ENCODE assay signal across 9 cellular contexts in genomic region chr11:65170058-65170534, GRCh38. TPM values are rescaled to one million over a fixed set of nuclear protein-coding genes. Genes with fewer than 3 reads are reported as not detected.
DNase-seq lines count a peak whose midpoint lies in the region; ATAC-seq and TF ChIP-seq lines count a peak whose summit lies in the region.
"Had no signal": no experiment of that assay in that cellular context is flagged by ENCODE, and none has a peak within 500 bp of the region (broad histone marks: within the 10 kb centered on the region; RNA-seq: fewer than 3 reads in every experiment).

TSS of gene SPDYC (plus strand) at chr11:65170233. CDS start at chr11:65171358, 1,125 bp downstream.

- H4K8ac ChIP-seq in mesenchymal stem cell (ENCODE audit: low read length) = peak within 1 kb of the TSS; percentile 87

- H3K9ac ChIP-seq in BLaER1 (peak within 1 kb of the TSS; percentile 12; the same call in 1 of the 2 replicates), mesenchymal stem cell (ENCODE audit: low read length) (no peak within 1 kb of the TSS)

- H3K4me1 Mint-ChIP-seq in activated T-helper 1 cell treated with anti-CD3 and anti-CD28 coated beads, Interleukin-12 subunit alpha, Interleukin-12 subunit beta, Interleukin-2, Interleukin-4 antibody, amounts not matched to agents 30 ng/mL and 10 ng/mL and 1 ng/mL, durations not matched to agents 14 hours and 24 hours and 36 hours (ENCODE audit: low read depth) = peaks cover 14% of the 10 kb centered on the region

- no peak within 1 kb of the TSS for H3K14ac ChIP-seq in mesenchymal stem cell (ENCODE audit: low read length in 2 of 2)

- peak within 1 kb of the TSS; percentile 5 to 60 for H3K18ac ChIP-seq in mesenchymal stem cell (ENCODE audit: low read depth in 1 of 2, low read length in 2 of 2)

- H3K27ac Mint-ChIP-seq in activated T-helper 1 cell treated with anti-CD3 and anti-CD28 coated beads, Interleukin-12 subunit alpha, Interleukin-12 subunit beta, Interleukin-2, Interleukin-4 antibody, amounts not matched to agents 30 ng/mL and 10 ng/mL and 1 ng/mL, durations not matched to agents 14 hours and 24 hours and 36 hours = peak within 1 kb of the TSS; percentile 85

- CTCF ChIA-PET in HEK293 (lab: Yijun Ruan, JAX) = interaction anchor here (0.7 kb wide), 1 partner anchor 158 kb away, joined by 3 read pairs; no protein-coding TSS in a partner anchor

- H4K91ac ChIP-seq in mesenchymal stem cell (ENCODE audit: low read length) = peak within 1 kb of the TSS; percentile 35

- no peak within 1 kb of the TSS for H3K4me3 Mint-ChIP-seq in activated T-helper 1 cell treated with anti-CD3 and anti-CD28 coated beads, Interleukin-12 subunit alpha, Interleukin-12 subunit beta, Interleukin-2, Interleukin-4 antibody, amounts not matched to agents 30 ng/mL and 10 ng/mL and 1 ng/mL, durations not matched to agents 14 hours and 24 hours and 36 hours

- H3K4me1 ChIP-seq in BLaER1 (peaks cover 25% of the 10 kb centered on the region; the same call in 1 of the 2 replicates), HEK293 (ENCODE audit: control insufficient read depth, insufficient read depth, low read length) (no peaks in the 10 kb centered on the region), mesenchymal stem cell (ENCODE audit: control insufficient read depth, insufficient read depth, low read depth, low read length) (peaks cover 6% of the 10 kb centered on the region), esophagus squamous epithelium (peaks cover 0 to 11% (median 4%) of the 10 kb centered on the region in 3 donors)

- H3K27ac ChIP-seq in BLaER1 (peak within 1 kb of the TSS; percentile 55), HEK293 (ENCODE audit: extremely low read depth, low read depth, low read length) (no peak within 1 kb of the TSS), mesenchymal stem cell (ENCODE audit: low read length, poor library complexity, severe bottlenecking) (peak within 1 kb of the TSS; percentile 85), esophagus squamous epithelium (peak within 1 kb of the TSS in 1 of 4 donors; percentile 9)

- H3K4ac ChIP-seq in mesenchymal stem cell (ENCODE audit: low read depth in 1 of 2, low read length in 2 of 2) = peak within 1 kb of the TSS; percentile 63 to 78

- no peak for TF ChIP-seq CTCF in HEK293 (tag by site-specific recombination; IDR thresholded peaks at IDR 0.05)
- TF ChIP-seq CTCF in esophagus squamous epithelium (IDR thresholded peaks at IDR 0.05) = no peak

- no peaks in the 10 kb centered on the region for H3K36me3 ChIP-seq in BLaER1
- no peaks in the 10 kb centered on the region for H3K36me3 ChIP-seq in HEK293 (ENCODE audit: control insufficient read depth in 2 of 2, insufficient read depth in 1 of 2, low read length in 2 of 2)
- no peaks in the 10 kb centered on the region for H3K36me3 ChIP-seq in mesenchymal stem cell (ENCODE audit: control insufficient read depth in 1 of 2, insufficient read depth in 2 of 2, low read depth in 1 of 2, low read length in 2 of 2)
- H3K36me3 ChIP-seq in esophagus squamous epithelium = no peaks in the 10 kb centered on the region

- peak within 1 kb of the TSS; percentile 33; the same call in 1 of the 2 replicates for H3K4me2 ChIP-seq in BLaER1
- H3K4me2 ChIP-seq in mesenchymal stem cell (ENCODE audit: low read length, poor library complexity, severe bottlenecking) = no peak within 1 kb of the TSS

- H3K36me3 Mint-ChIP-seq in activated T-helper 1 cell treated with anti-CD3 and anti-CD28 coated beads, Interleukin-12 subunit alpha, Interleukin-12 subunit beta, Interleukin-2, Interleukin-4 antibody, amounts not matched to agents 30 ng/mL and 10 ng/mL and 1 ng/mL, durations not matched to agents 14 hours and 24 hours and 36 hours (ENCODE audit: low read depth) = peaks cover 2% of the 10 kb centered on the region

- no peak within 1 kb of the TSS for H2BK5ac ChIP-seq in mesenchymal stem cell (ENCODE audit: low read depth, low read length, poor library complexity, severe bottlenecking)

- no peaks in the 10 kb centered on the region for H3K9me3 Mint-ChIP-seq in activated T-helper 1 cell treated with anti-CD3 and anti-CD28 coated beads, Interleukin-12 subunit alpha, Interleukin-12 subunit beta, Interleukin-2, Interleukin-4 antibody, amounts not matched to agents 30 ng/mL and 10 ng/mL and 1 ng/mL, durations not matched to agents 14 hours and 24 hours and 36 hours

- H2AK5ac ChIP-seq in mesenchymal stem cell (ENCODE audit: low read length, severe bottlenecking) = peak within 1 kb of the TSS; percentile 87

- peak within 1 kb of the TSS; percentile 43 for H2AFZ ChIP-seq in mesenchymal stem cell (ENCODE audit: low read depth, low read length)

- POLR2A ChIA-PET in HEK293 (lab: Yijun Ruan, JAX) = no interaction called here

- no peak within 1 kb of the TSS for H2BK120ac ChIP-seq in mesenchymal stem cell (ENCODE audit: low read depth, low read length)

- H3K4me3 ChIP-seq in BLaER1 (no peak within 1 kb of the TSS), HEK293 (ENCODE audit: low read depth, low read length) (no peak within 1 kb of the TSS), mesenchymal stem cell (ENCODE audit: insufficient read depth in 1 of 2, low read depth in 1 of 2, low read length in 2 of 2) (no peak within 1 kb of the TSS), esophagus squamous epithelium (no peak within 1 kb of the TSS)

- no peaks in the 10 kb centered on the region for H3K9me3 ChIP-seq in BLaER1
- H3K9me3 ChIP-seq in HEK293 (ENCODE audit: control insufficient read depth, insufficient read depth, low read depth, low read length) = no peaks in the 10 kb centered on the region
- H3K9me3 ChIP-seq in mesenchymal stem cell (ENCODE audit: control insufficient read depth, low read length) = no peaks in the 10 kb centered on the region
- H3K9me3 ChIP-seq in esophagus squamous epithelium = no peaks in the 10 kb centered on the region

- 91% methylated on average over 15 of the region's 21 CpGs for WGBS in mesenchymal stem cell
- 78 to 97% methylated on average over 7 to 15 of the region's 21 CpGs for WGBS in esophagus squamous epithelium, 2 donors

- intact Hi-C loops in activated T-helper 1 cell treated with anti-CD3 and anti-CD28 coated beads, Interleukin-12 subunit alpha, Interleukin-12 subunit beta, Interleukin-2, Interleukin-4 antibody, amounts not matched to agents 30 ng/mL and 10 ng/mL and 1 ng/mL, durations not matched to agents 14 hours and 24 hours and 36 hours (cut with micrococcal nuclease) = no loop called here
- intact Hi-C loops in esophagus squamous epithelium (cut with DNase I) = loop anchor here (10.0 kb wide), 1 partner anchor 45 kb away; the partner anchor contains the start of genes FAU and MRPL49

- H2BK15ac ChIP-seq in mesenchymal stem cell (ENCODE audit: low read depth, poor library complexity, severe bottlenecking) = no peak within 1 kb of the TSS

- peaks cover 1% of the 10 kb centered on the region for H3K79me1 ChIP-seq in mesenchymal stem cell (replicated peaks; ENCODE audit: low read length, poor library complexity, severe bottlenecking)

- no peak within 1 kb of the TSS for H3K23ac ChIP-seq in mesenchymal stem cell (ENCODE audit: low read length in 2 of 2)

- H2BK12ac ChIP-seq in mesenchymal stem cell (ENCODE audit: low read length in 2 of 2) = peak within 1 kb of the TSS in 1 of 2 experiments; percentile 72

- no peaks in the 10 kb centered on the region for H4K20me1 ChIP-seq in BLaER1

- no peak for DNase-seq in activated T-helper 1 cell treated with anti-CD3 and anti-CD28 coated beads, Interleukin-12 subunit alpha, Interleukin-12 subunit beta, Interleukin-2, Interleukin-4 antibody, amounts not matched to agents 30 ng/mL and 10 ng/mL and 1 ng/mL, durations not matched to agents 14 hours and 24 hours and 36 hours (ENCODE audit: low spot score)
- no peak for DNase-seq in mesenchymal stem cell
- no peak for DNase-seq in OCI-M1 (lab: John Stamatoyannopoulos, UW)
- DNase-seq in DMS153 (lab: John Stamatoyannopoulos, UW) = no peak
- DNase-seq in esophagus squamous epithelium (lab: John Stamatoyannopoulos, UW) = no peak

- TF ChIP-seq POLR2A in esophagus squamous epithelium (IDR thresholded peaks at IDR 0.05) = no peak

- ATAC-seq in GM21529 (IDR thresholded peaks at IDR 0.05; ENCODE audit: unreplicated experiment) = no peak

- no peaks in the 10 kb centered on the region for H3K27me3 ChIP-seq in BLaER1
- no peaks in the 10 kb centered on the region for H3K27me3 ChIP-seq in mesenchymal stem cell (ENCODE audit: control insufficient read depth in 1 of 2, insufficient read depth in 1 of 2, low read length in 2 of 2)
- H3K27me3 ChIP-seq in esophagus squamous epithelium = peaks cover 0 to 2% (median 0%) of the 10 kb centered on the region in 4 donors

- H3K27me3 Mint-ChIP-seq in activated T-helper 1 cell treated with anti-CD3 and anti-CD28 coated beads, Interleukin-12 subunit alpha, Interleukin-12 subunit beta, Interleukin-2, Interleukin-4 antibody, amounts not matched to agents 30 ng/mL and 10 ng/mL and 1 ng/mL, durations not matched to agents 14 hours and 24 hours and 36 hours (ENCODE audit: insufficient read depth) = peaks cover 5% of the 10 kb centered on the region

TF ChIP-seq in HEK293, 187 proteins besides CTCF, POLR2A, EP300 and RAD21:
- TF ChIP-seq ZIC2 (tag by site-specific recombination; IDR thresholded peaks at IDR 0.05) (peak; percentile 20; the same call in 1 of the 2 replicates), ZNF600 (tag by site-specific recombination; IDR thresholded peaks at IDR 0.05) (no peak)

RNA-seq across cellular contexts. Expression of gene SPDYC, which starts in this region (rescaled TPM):
- total RNA-seq in activated T-helper 1 cell treated with anti-CD3 and anti-CD28 coated beads, Interleukin-12 subunit alpha, Interleukin-12 subunit beta, Interleukin-2, Interleukin-4 antibody, amounts not matched to agents 30 ng/mL and 10 ng/mL and 1 ng/mL, durations not matched to agents 14 hours and 24 hours and 36 hours = not detected in 2 replicates
- not detected for polyA plus RNA-seq in mesenchymal stem cell (2013, experiment 1 of 2)
- polyA plus RNA-seq in mesenchymal stem cell (2013, experiment 2 of 2) = not detected
- total RNA-seq in esophagus squamous epithelium = not detected
- total RNA-seq: NCI-H460 had no signal
